In genomic region chr2:9548506-9548905, GRCh38 we compare ENCODE assay signal across 1 cellular context.
TF ChIP-seq lines count a peak whose summit lies in the region.

No MANE protein-coding gene starts in this region.

TF ChIP-seq in GM23338, 12 proteins besides CTCF, POLR2A, EP300 and RAD21 (continued from another document):
- TF ChIP-seq ZNF462 (CRISPR knock-in tag; IDR thresholded peaks at IDR 0.05) (no peak), EZH2phosphoT487 (IDR thresholded peaks at IDR 0.05; ENCODE audit: unreplicated experiment) (no peak), NANOG (IDR thresholded peaks at IDR 0.05; ENCODE audit: borderline replicate concordance) (no peak), ETS1 (IDR thresholded peaks at IDR 0.05) (no peak), ZNF114 (CRISPR knock-in tag; IDR thresholded peaks at IDR 0.05) (no peak), JUNB (IDR thresholded peaks at IDR 0.05; ENCODE audit: unreplicated experiment) (no peak), EZH2 (IDR thresholded peaks at IDR 0.05; ENCODE audit: low read depth, unreplicated experiment) (no peak), CREB1 (CRISPR knock-in tag; IDR thresholded peaks at IDR 0.05; ENCODE audit: low read depth) (no peak), REST (IDR thresholded peaks at IDR 0.05; ENCODE audit: unreplicated experiment) (no peak)
